17 cellular contexts compared by ENCODE assay signal in the genomic region with DNA sequence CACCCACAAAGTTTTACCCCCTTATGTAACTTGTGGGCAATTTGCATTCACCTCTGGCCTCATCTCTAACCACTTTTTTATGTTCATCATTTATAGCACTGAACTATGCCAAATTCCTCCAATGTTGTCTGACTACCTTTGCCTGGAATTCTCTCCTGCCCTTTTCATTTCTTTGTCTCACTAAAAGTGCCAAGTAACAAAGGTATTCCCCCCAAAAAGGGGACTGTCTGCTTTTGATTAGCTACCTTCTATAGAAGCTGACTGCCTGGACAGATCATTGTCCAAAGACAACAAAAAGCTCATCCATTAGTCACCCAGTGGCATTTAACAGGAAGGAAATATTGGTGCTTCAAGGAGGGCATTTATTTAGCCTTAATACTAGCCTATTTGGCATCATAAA.
DNase-seq lines count a peak whose midpoint lies in the region; ATAC-seq, FAIRE-seq and TF ChIP-seq lines count a peak whose summit lies in the region.
"Had no signal": no experiment of that assay in that cellular context is flagged by ENCODE, and none has a peak within 500 bp of the region (broad histone marks: within the 10 kb centered on the region; RNA-seq: fewer than 3 reads in every experiment).

No MANE protein-coding gene starts in this region.

- no peak overlapping the region for H2BK5ac ChIP-seq in mesenchymal stem cell (ENCODE audit: low read depth, low read length, poor library complexity, severe bottlenecking)

- no peak overlapping the region for H4K91ac ChIP-seq in mesenchymal stem cell (ENCODE audit: low read length)

- no peaks in the 10 kb centered on the region for H3K9me3 ChIP-seq in mesenchymal stem cell (ENCODE audit: control insufficient read depth, low read length)
- H3K9me3 ChIP-seq: colonic mucosa, esophagus muscularis mucosa, tibial nerve had no signal

- no peak for ATAC-seq in GM19035 (IDR thresholded peaks at IDR 0.05; ENCODE audit: unreplicated experiment)

- no peak overlapping the region for H2AFZ ChIP-seq in mesenchymal stem cell (ENCODE audit: low read depth, low read length)
- H2AFZ ChIP-seq: parathyroid adenoma had no signal

- H3K4me3 ChIP-seq in bronchial epithelial cell (ENCODE audit: low read depth, low read length): no peak overlapping the region
- H3K4me3 ChIP-seq in mesenchymal stem cell (ENCODE audit: insufficient read depth in 1 of 2, low read depth in 1 of 2, low read length in 2 of 2): no peak overlapping the region
- H3K4me3 ChIP-seq: colonic mucosa, esophagus muscularis mucosa, tibial nerve had no signal

- no peak overlapping the region for H3K23ac ChIP-seq in mesenchymal stem cell (ENCODE audit: low read length in 2 of 2)

- no peak for TF ChIP-seq CTCF in bronchial epithelial cell (IDR thresholded peaks at IDR 0.05; ENCODE audit: insufficient read depth, low read length, severe bottlenecking)

- no peak for FAIRE-seq in bronchial epithelial cell (lab: Jason Lieb, UNC)
- FAIRE-seq: GM12891, TTC549 had no signal

- H2BK15ac ChIP-seq in mesenchymal stem cell (ENCODE audit: low read depth, poor library complexity, severe bottlenecking): no peak overlapping the region

- DNase-seq in AG20443 (ENCODE audit: low spot score) (peak; percentile 63), LHCN-M2 (ENCODE audit: low read depth) (peak; percentile 49), bronchial epithelial cell (ENCODE audit: low read depth) (peak; percentile 42), mesenchymal stem cell (no peak), caudate nucleus (lab: John Stamatoyannopoulos, UW) (no peak), C1 segment of cervical spinal cord (lab: John Stamatoyannopoulos, UW) (no peak), activated gamma-delta T cell treated with Interleukin-2 at 50 U/mL for 16 hours (no peak)
- DNase-seq: colonic mucosa, NCI-H187, SIG-M5 had no signal

- H2BK120ac ChIP-seq in mesenchymal stem cell (ENCODE audit: low read depth, low read length): no peak overlapping the region

- H3K27me3 ChIP-seq in bronchial epithelial cell (ENCODE audit: control insufficient read depth, insufficient read depth, low read length) (no peaks in the 10 kb centered on the region), mesenchymal stem cell (ENCODE audit: control insufficient read depth in 1 of 2, insufficient read depth in 1 of 2, low read length in 2 of 2) (no peaks in the 10 kb centered on the region)
- H3K27me3 ChIP-seq: colonic mucosa, esophagus muscularis mucosa, tibial nerve had no signal

- peaks cover 3% of the 10 kb centered on the region for H3K4me1 ChIP-seq in mesenchymal stem cell (ENCODE audit: control insufficient read depth, insufficient read depth, low read depth, low read length)
- H3K4me1 ChIP-seq: colonic mucosa, esophagus muscularis mucosa, parathyroid adenoma, tibial nerve had no signal

- no peak overlapping the region for H2AK5ac ChIP-seq in mesenchymal stem cell (ENCODE audit: low read length, severe bottlenecking)

- H3K79me1 ChIP-seq in mesenchymal stem cell (replicated peaks; ENCODE audit: low read length, poor library complexity, severe bottlenecking): no peaks in the 10 kb centered on the region

- H3K4me2 ChIP-seq in mesenchymal stem cell (ENCODE audit: low read length, poor library complexity, severe bottlenecking): no peak overlapping the region
- H3K4me2 ChIP-seq: KMS-11 had no signal

- no peak overlapping the region for H4K8ac ChIP-seq in mesenchymal stem cell (ENCODE audit: low read length)

- H3K4ac ChIP-seq in mesenchymal stem cell (ENCODE audit: low read depth in 1 of 2, low read length in 2 of 2): no peak overlapping the region

- H3K9ac ChIP-seq in mesenchymal stem cell (ENCODE audit: low read length): no peak overlapping the region
- H3K9ac ChIP-seq: KMS-11, parathyroid adenoma had no signal

- no peaks in the 10 kb centered on the region for H3K36me3 ChIP-seq in bronchial epithelial cell (ENCODE audit: control insufficient read depth, insufficient read depth, low read length)
- no peaks in the 10 kb centered on the region for H3K36me3 ChIP-seq in mesenchymal stem cell (ENCODE audit: control insufficient read depth in 1 of 2, insufficient read depth in 2 of 2, low read depth in 1 of 2, low read length in 2 of 2)
- H3K36me3 ChIP-seq: colonic mucosa, esophagus muscularis mucosa, tibial nerve had no signal

- H3K27ac ChIP-seq in mesenchymal stem cell (ENCODE audit: low read length, poor library complexity, severe bottlenecking) (peak overlapping the region; percentile 49), caudate nucleus (ENCODE audit: low read depth, low read length) (no peak overlapping the region)
- H3K27ac ChIP-seq: colonic mucosa, esophagus muscularis mucosa, KMS-11, parathyroid adenoma, tibial nerve had no signal

- no peak overlapping the region for H2BK12ac ChIP-seq in mesenchymal stem cell (ENCODE audit: low read length in 2 of 2)

- H3K18ac ChIP-seq in mesenchymal stem cell (ENCODE audit: low read depth in 1 of 2, low read length in 2 of 2): no peak overlapping the region

- no peak overlapping the region for H3K14ac ChIP-seq in mesenchymal stem cell (ENCODE audit: low read length in 2 of 2)

Comparison
In these comparisons a context has a peak if more than half of its experiments do, and no peak if none do; other contexts are left out.
1. DNase-seq: peak in AG20443 (single experiment), LHCN-M2 (single experiment) and bronchial epithelial cell (single experiment); none in mesenchymal stem cell (single experiment), caudate nucleus (0 of 61), C1 segment of cervical spinal cord (0 of 14) and activated gamma-delta T cell treated with Interleukin-2 at 50 U/mL for 16 hours (single experiment).